3 cellular contexts compared by ENCODE assay signal in genomic region chr12:44046732-44047417, GRCh38.
A peak's percentile ranks its signal among the peaks of the same experiment; 100 is the strongest.
TF ChIP-seq lines count a peak whose summit lies in the region.

No MANE protein-coding gene starts in this region.

TF ChIP-seq in HepG2, 621 proteins besides CTCF, POLR2A, EP300 and RAD21:
- TF ChIP-seq ATF7 (IDR thresholded peaks at IDR 0.05) (peak; percentile 63; the same call in 1 of the 2 replicates), ATF7 (CRISPR knock-in tag; IDR thresholded peaks at IDR 0.05) (no peak), ZMAT3 (CRISPR knock-in tag; conservative IDR thresholded peaks at IDR 0.05) (no peak), MAFF (IDR thresholded peaks at IDR 0.05; ENCODE audit: low read depth, low read length) (peak; percentile 88), MAFK (conservative IDR thresholded peaks at IDR 0.05 in 1 of 2, IDR thresholded peaks at IDR 0.05 in 1 of 2; ENCODE audit: low read length in 2 of 2) (peak; percentile 82 to 94)

TF ChIP-seq in IMR-90, 13 proteins besides CTCF, POLR2A, EP300 and RAD21:
- TF ChIP-seq MAZ (IDR thresholded peaks at IDR 0.05; ENCODE audit: borderline replicate concordance, low read depth, low read length) (no peak), MAFK (IDR thresholded peaks at IDR 0.05; ENCODE audit: low read depth, low read length) (peak; percentile 93)
TF ChIP-seq in IMR-90: peak in this region for 1.

TF ChIP-seq in H1, 55 proteins besides CTCF, POLR2A, EP300 and RAD21:
- no peak for TF ChIP-seq CBX5 (IDR thresholded peaks at IDR 0.05; ENCODE audit: low read depth, low read length)
- no peak for TF ChIP-seq USF2 (IDR thresholded peaks at IDR 0.05; ENCODE audit: low read length)
- TF ChIP-seq MAFK (IDR thresholded peaks at IDR 0.05; ENCODE audit: low read depth, low read length): peak; percentile 45; the same call in 1 of the 2 replicates
TF ChIP-seq in H1: peak in this region for 1.
